ENCODE assay signal across 9 cellular contexts in the genomic region with DNA sequence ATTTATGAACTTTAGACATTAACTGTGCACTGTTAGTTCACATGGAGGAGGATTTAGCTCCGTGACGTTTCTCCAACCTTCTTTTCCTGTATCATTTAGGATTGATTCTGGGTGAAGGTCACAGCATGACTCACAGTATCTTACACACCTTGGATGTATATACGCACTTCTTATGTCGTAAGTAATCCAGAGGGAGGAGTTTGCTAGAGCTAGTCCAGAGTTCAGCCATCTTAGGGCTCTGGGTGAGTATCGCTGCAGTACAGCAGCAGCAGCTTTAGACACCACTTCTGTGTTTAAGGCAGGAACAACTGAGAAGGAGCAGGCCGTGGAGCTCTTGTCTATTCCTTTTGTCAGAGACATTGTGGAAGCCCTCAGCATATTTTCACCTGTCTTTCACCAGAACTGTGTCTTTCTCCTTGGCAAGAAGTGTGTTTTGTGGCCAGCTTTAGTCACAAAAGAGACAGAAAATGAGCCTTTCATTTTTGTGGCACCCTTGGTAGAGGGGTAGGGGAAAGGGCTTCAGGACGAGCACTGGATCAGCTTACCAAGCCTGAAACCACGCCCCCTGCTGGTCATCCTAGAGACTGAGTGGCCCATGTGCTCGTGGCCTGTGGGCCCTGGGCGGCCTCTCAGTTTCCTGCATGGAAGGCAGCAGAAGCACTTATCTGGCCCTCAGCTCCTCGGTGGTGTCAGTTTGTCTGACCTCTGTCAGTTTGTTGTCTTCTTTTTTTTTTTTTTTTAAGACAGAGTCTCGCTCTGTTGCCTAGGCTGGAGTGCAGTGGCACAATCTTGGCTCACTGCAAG.
DNase-seq lines count a peak whose midpoint lies in the region; ATAC-seq and TF ChIP-seq lines count a peak whose summit lies in the region.
"Had no signal": no experiment of that assay in that cellular context is flagged by ENCODE, and none has a peak within 500 bp of the region (broad histone marks: within the 10 kb centered on the region; RNA-seq: fewer than 3 reads in every experiment).

No MANE protein-coding gene starts in this region.

- TF ChIP-seq CTCF in GM12872 (IDR thresholded peaks at IDR 0.05; ENCODE audit: insufficient read depth, low read depth, low read length): peak; percentile 83

- H3K36me3 ChIP-seq in muscle layer of duodenum (ENCODE audit: control insufficient read depth in 1 of 2, insufficient read depth in 2 of 2, low read length in 2 of 2): peaks cover 0 to 5% of the 10 kb centered on the region in 2 donors

- POLR2A ChIA-PET in activated CD4-positive, alpha-beta memory T cell treated with anti-CD3 and anti-CD28 coated beads for 36 hours (lab: Charles Lee): interaction anchor here (1.0 kb wide), 2 partner anchors 13 to 64 kb away, joined by 3 read pairs; partner anchors contain the start of gene ADARB1

- H3K36me3 Mint-ChIP-seq in activated CD4-positive, alpha-beta memory T cell treated with anti-CD3 and anti-CD28 coated beads for 36 hours: peaks cover 5% of the 10 kb centered on the region
- H3K36me3 Mint-ChIP-seq in effector memory CD8-positive, alpha-beta T cell (ENCODE audit: insufficient read depth): peaks cover 15% of the 10 kb centered on the region

- no peak overlapping the region for H3K4me3 Mint-ChIP-seq in activated CD4-positive, alpha-beta memory T cell treated with anti-CD3 and anti-CD28 coated beads for 36 hours
- no peak overlapping the region for H3K4me3 Mint-ChIP-seq in effector memory CD8-positive, alpha-beta T cell
- H3K4me3 Mint-ChIP-seq: stimulated activated naive CD8-positive, alpha-beta T cell treated with anti-CD3 and anti-CD28 coated beads, Interleukin-15, Interleukin-2, amounts not matched to agents 100 ng/mL and 50 ng/mL, for 24 hours had no signal

- H3K27ac Mint-ChIP-seq in activated CD4-positive, alpha-beta memory T cell treated with anti-CD3 and anti-CD28 coated beads for 36 hours: no peak overlapping the region
- peak overlapping the region in 1 of 2 donors; percentile 15 for H3K27ac Mint-ChIP-seq in effector memory CD8-positive, alpha-beta T cell
- H3K27ac Mint-ChIP-seq: stimulated activated naive CD8-positive, alpha-beta T cell treated with anti-CD3 and anti-CD28 coated beads, Interleukin-15, Interleukin-2, amounts not matched to agents 100 ng/mL and 50 ng/mL, for 24 hours had no signal

- no peaks in the 10 kb centered on the region for H3K9me3 ChIP-seq in muscle layer of duodenum (ENCODE audit: control insufficient read depth in 1 of 2, low read length in 2 of 2)

- H3K4me3 ChIP-seq in muscle layer of duodenum (ENCODE audit: low read depth in 1 of 2, low read length in 2 of 2): no peak overlapping the region

- peaks cover 4% of the 10 kb centered on the region for H3K4me1 Mint-ChIP-seq in activated CD4-positive, alpha-beta memory T cell treated with anti-CD3 and anti-CD28 coated beads for 36 hours (ENCODE audit: low read depth)
- H3K4me1 Mint-ChIP-seq in effector memory CD8-positive, alpha-beta T cell (ENCODE audit: low read depth in 2 of 2): peaks cover 16 to 18% of the 10 kb centered on the region in 2 donors

- peak overlapping the region; percentile 71 for H3K27ac ChIP-seq in muscle layer of duodenum (ENCODE audit: low read length)

- DNase-seq in 8988T (peak; percentile 54), NCI-H460 (ENCODE audit: extremely low read depth, low read depth) (peak; percentile 58)
- peak; percentile 81 for DNase-seq in activated CD4-positive, alpha-beta memory T cell treated with anti-CD3 and anti-CD28 coated beads for 36 hours
- peak; percentile 60 to 66 (median 60) for DNase-seq in effector memory CD8-positive, alpha-beta T cell
- peak; percentile 43 to 44 for DNase-seq in stimulated activated CD8-positive, alpha-beta memory T cell treated with anti-CD3 and anti-CD28 coated beads, Interleukin-7, amount 100 ng/mL, for 4 hours (ENCODE audit: low read depth in 2 of 2)

- intact Hi-C loops in activated CD4-positive, alpha-beta memory T cell treated with anti-CD3 and anti-CD28 coated beads for 36 hours (cut with micrococcal nuclease): no loop called here

- peaks cover 0 to 9% of the 10 kb centered on the region in 2 donors for H3K4me1 ChIP-seq in muscle layer of duodenum (ENCODE audit: control insufficient read depth in 1 of 2, insufficient read depth in 2 of 2, low read length in 2 of 2)

- no peaks in the 10 kb centered on the region for H3K27me3 ChIP-seq in muscle layer of duodenum (ENCODE audit: low read depth, low read length)

- no peaks in the 10 kb centered on the region for H3K9me3 Mint-ChIP-seq in activated CD4-positive, alpha-beta memory T cell treated with anti-CD3 and anti-CD28 coated beads for 36 hours
- no peaks in the 10 kb centered on the region for H3K9me3 Mint-ChIP-seq in effector memory CD8-positive, alpha-beta T cell
- H3K9me3 Mint-ChIP-seq: stimulated activated naive CD8-positive, alpha-beta T cell treated with anti-CD3 and anti-CD28 coated beads, Interleukin-15, Interleukin-2, amounts not matched to agents 100 ng/mL and 50 ng/mL, for 24 hours had no signal

- ATAC-seq in effector memory CD8-positive, alpha-beta T cell (replicated peaks): peak; percentile 58
- ATAC-seq in GM21528 (IDR thresholded peaks at IDR 0.05; ENCODE audit: low FRiP score, unreplicated experiment): no peak

- CTCF ChIA-PET in activated CD4-positive, alpha-beta memory T cell treated with anti-CD3 and anti-CD28 coated beads for 36 hours (lab: Charles Lee): interaction anchor here (0.7 to 10.6 kb wide), 70 partner anchors 9 to 689 kb away, joined by 3 to 214 read pairs (median 6); partner anchors contain the start of genes POFUT2, PTTG1IP, SLX9 and UBE2G2

- H3K27me3 Mint-ChIP-seq in activated CD4-positive, alpha-beta memory T cell treated with anti-CD3 and anti-CD28 coated beads for 36 hours: no peaks in the 10 kb centered on the region
- no peaks in the 10 kb centered on the region for H3K27me3 Mint-ChIP-seq in effector memory CD8-positive, alpha-beta T cell
- H3K27me3 Mint-ChIP-seq: stimulated activated naive CD8-positive, alpha-beta T cell treated with anti-CD3 and anti-CD28 coated beads, Interleukin-15, Interleukin-2, amounts not matched to agents 100 ng/mL and 50 ng/mL, for 24 hours had no signal
